Comparison of ENCODE assay signal across 18 cellular contexts in genomic region chrX:39560285-39560684, GRCh38.
DNase-seq lines count a peak whose midpoint lies in the region; ATAC-seq, FAIRE-seq and TF ChIP-seq lines count a peak whose summit lies in the region.
"Had no signal": no experiment of that assay in that cellular context is flagged by ENCODE, and none has a peak within 500 bp of the region (broad histone marks: within the 10 kb centered on the region; RNA-seq: fewer than 3 reads in every experiment).

No MANE protein-coding gene starts in this region.

- H2AFZ ChIP-seq in keratinocyte (ENCODE audit: control insufficient read depth, low read length), result no peak overlapping the region
- H2AFZ ChIP-seq: GM23248 had no signal

- H3K4me1 Mint-ChIP-seq in stimulated activated memory B cell treated with anti-CD40 and anti-IgM and Interleukin-4, amounts not matched to agents 10 μg/mL and 1 μg/mL and 100 μg/mL, for 72 hours, result peaks cover 20% of the 10 kb centered on the region
- H3K4me1 Mint-ChIP-seq: CD4-positive, alpha-beta memory T cell had no signal

- H3K4me3 Mint-ChIP-seq in stimulated activated memory B cell treated with anti-CD40 and anti-IgM and Interleukin-4, amounts not matched to agents 10 μg/mL and 1 μg/mL and 100 μg/mL, for 72 hours, result no peak overlapping the region

- no peak overlapping the region for H3K4me3 ChIP-seq in keratinocyte (ENCODE audit: control insufficient read depth in 2 of 3, extremely low read depth in 1 of 3, insufficient read depth in 2 of 3, low read depth in 1 of 3, low read length in 3 of 3)
- H3K4me3 ChIP-seq: GM23248 had no signal

- H3K9me1 ChIP-seq in keratinocyte (ENCODE audit: control insufficient read depth, extremely low read depth, insufficient read depth, low read length), result no peaks in the 10 kb centered on the region

- H3K27ac ChIP-seq in foreskin keratinocyte (no peak overlapping the region), keratinocyte (ENCODE audit: control insufficient read depth, insufficient read depth, low read length) (no peak overlapping the region)
- H3K27ac ChIP-seq: GM23248 had no signal

- no peak overlapping the region for H3K9ac ChIP-seq in keratinocyte (ENCODE audit: control insufficient read depth, extremely low read depth, insufficient read depth, low read length)
- H3K9ac ChIP-seq: GM23248 had no signal

- H3K27ac Mint-ChIP-seq in stimulated activated memory B cell treated with anti-CD40 and anti-IgM and Interleukin-4, amounts not matched to agents 10 μg/mL and 1 μg/mL and 100 μg/mL, for 72 hours, result no peak overlapping the region
- H3K27ac Mint-ChIP-seq: CD4-positive, alpha-beta memory T cell had no signal

- dilution Hi-C loops in keratinocyte (cut with MboI; ENCODE audit: extremely low pct_ligation_motif_present, low sequenced_read_pairs), result no loop called here

- H3K27me3 Mint-ChIP-seq in stimulated activated memory B cell treated with anti-CD40 and anti-IgM and Interleukin-4, amounts not matched to agents 10 μg/mL and 1 μg/mL and 100 μg/mL, for 72 hours, result peaks cover 10% of the 10 kb centered on the region
- H3K27me3 Mint-ChIP-seq: CD4-positive, alpha-beta memory T cell had no signal

- no peaks in the 10 kb centered on the region for H4K20me1 ChIP-seq in keratinocyte (ENCODE audit: control insufficient read depth, extremely low read depth, insufficient read depth, low read length)

- H3K4me1 ChIP-seq in foreskin keratinocyte, result peaks cover 15% of the 10 kb centered on the region
- H3K4me1 ChIP-seq in keratinocyte (ENCODE audit: control insufficient read depth, extremely low read depth, insufficient read depth, low read length), result peaks cover 17% of the 10 kb centered on the region

- peak; percentile 5 for FAIRE-seq in keratinocyte (lab: Jason Lieb, UNC)
- FAIRE-seq: GM12891, H1 had no signal

- H3K27me3 ChIP-seq in foreskin keratinocyte, result no peaks in the 10 kb centered on the region
- H3K27me3 ChIP-seq in keratinocyte (ENCODE audit: control insufficient read depth, extremely low read depth, insufficient read depth, low read length), result no peaks in the 10 kb centered on the region

- peak overlapping the region; percentile 19 for H3K4me2 ChIP-seq in keratinocyte (ENCODE audit: control insufficient read depth, extremely low read depth, insufficient read depth, low read depth, low read length)

- no peaks in the 10 kb centered on the region for H3K36me3 Mint-ChIP-seq in stimulated activated memory B cell treated with anti-CD40 and anti-IgM and Interleukin-4, amounts not matched to agents 10 μg/mL and 1 μg/mL and 100 μg/mL, for 72 hours
- H3K36me3 Mint-ChIP-seq: CD4-positive, alpha-beta memory T cell had no signal

- no peak for TF ChIP-seq CTCF in foreskin keratinocyte (conservative IDR thresholded peaks at IDR 0.05)
- no peak for TF ChIP-seq CTCF in keratinocyte (optimal IDR thresholded peaks at IDR 0.05 in 1 of 3, IDR thresholded peaks at IDR 0.05 in 1 of 3, conservative IDR thresholded peaks at IDR 0.05 in 1 of 3; ENCODE audit: extremely low read depth in 1 of 3, insufficient read depth in 2 of 3, low read length in 3 of 3)

- peak; percentile 38 for ATAC-seq in foreskin keratinocyte
- no peak for ATAC-seq in stimulated activated memory B cell treated with anti-CD40 and anti-IgM and Interleukin-4, amounts not matched to agents 10 μg/mL and 1 μg/mL and 100 μg/mL, for 72 hours
- no peak for ATAC-seq in GM19328 (IDR thresholded peaks at IDR 0.05; ENCODE audit: unreplicated experiment)

- no peaks in the 10 kb centered on the region for H3K9me3 ChIP-seq in keratinocyte (ENCODE audit: control insufficient read depth, low read depth, low read length)

- H3K36me3 ChIP-seq in keratinocyte (ENCODE audit: control insufficient read depth in 2 of 2, extremely low read depth in 1 of 2, insufficient read depth in 2 of 2, low read length in 2 of 2), result no peaks in the 10 kb centered on the region

- DNase-seq in foreskin keratinocyte (peak; percentile 16 to 39), keratinocyte (ENCODE audit: low read depth, low spot score) (no peak), superior temporal gyrus (ENCODE audit: extremely low spot score) (peak; percentile 23), NCI-H2227 treated with DMSO at 0.1 percent for 48 hours (lab: John Stamatoyannopoulos, UW) (no peak)
- DNase-seq: C1 segment of cervical spinal cord; Calu3; CD4-positive, alpha-beta memory T cell; COR-L47; DMS53; DMS79 treated with DMSO at 0.1 percent for 48 hours; GF-D8; GM23248; H7; HCEC 1CT had no signal

- H3K79me2 ChIP-seq in keratinocyte (ENCODE audit: control insufficient read depth, insufficient read depth, low read length), result no peaks in the 10 kb centered on the region

- peaks cover 5% of the 10 kb centered on the region for H3K9me3 Mint-ChIP-seq in stimulated activated memory B cell treated with anti-CD40 and anti-IgM and Interleukin-4, amounts not matched to agents 10 μg/mL and 1 μg/mL and 100 μg/mL, for 72 hours

Comparison
In these comparisons a context has a peak if more than half of its experiments do, and no peak if none do; other contexts are left out.
1. DNase-seq: peak in foreskin keratinocyte (2 of 2) and superior temporal gyrus (single experiment); none in keratinocyte (single experiment) and NCI-H2227 treated with DMSO at 0.1 percent for 48 hours (single experiment).